Comparison of ENCODE assay signal across 11 cellular contexts in genomic region chr12:75848961-75849360, GRCh38.
"Had no signal": no experiment of that assay in that cellular context is flagged by ENCODE, and none has a peak within 500 bp of the region (broad histone marks: within the 10 kb centered on the region; RNA-seq: fewer than 3 reads in every experiment).

No MANE protein-coding gene starts in this region.

- H3K36me3 ChIP-seq: brain microvascular endothelial cell, lower lobe of right lung, pancreas, tibial artery had no signal

- H3K4me2 ChIP-seq: hepatocyte had no signal

- H2AFZ ChIP-seq: hepatocyte had no signal

- H3K9me3 ChIP-seq: lower lobe of right lung, pancreas had no signal

- ATAC-seq: lower lobe of right lung, natural killer cell, pancreas had no signal

- H3K4me3 Mint-ChIP-seq: activated naive CD4-positive, alpha-beta T cell treated with anti-CD3 and anti-CD28 coated beads, Interleukin-2, amount 50 U/mL, for 24 hours; natural killer cell had no signal

- H3K27me3 ChIP-seq: brain microvascular endothelial cell, hepatocyte, pancreas, tibial artery had no signal

- H3K79me2 ChIP-seq: hepatocyte had no signal

- DNase-seq: activated CD4-positive, alpha-beta T cell treated with anti-CD3 and anti-CD28 coated beads, Interleukin-2, amount 50 U/mL, for 1 hour; amniotic stem cell; brain microvascular endothelial cell; lower lobe of right lung; natural killer cell; pancreas; SHP77; stimulated activated CD4-positive, alpha-beta T cell treated with anti-CD3 and anti-CD28 coated beads, Interleukin-4, amount 100 ng/mL, for 4 hours; tibial artery had no signal

- H3K4me1 Mint-ChIP-seq: activated naive CD4-positive, alpha-beta T cell treated with anti-CD3 and anti-CD28 coated beads, Interleukin-2, amount 50 U/mL, for 24 hours; natural killer cell had no signal

- H3K27ac ChIP-seq: brain microvascular endothelial cell, hepatocyte, lower lobe of right lung, pancreas, tibial artery had no signal

- H3K4me3 ChIP-seq: hepatocyte, lower lobe of right lung, pancreas, tibial artery had no signal

- H3K27ac Mint-ChIP-seq: activated naive CD4-positive, alpha-beta T cell treated with anti-CD3 and anti-CD28 coated beads, Interleukin-2, amount 50 U/mL, for 24 hours; natural killer cell had no signal

- H3K36me3 Mint-ChIP-seq: activated naive CD4-positive, alpha-beta T cell treated with anti-CD3 and anti-CD28 coated beads, Interleukin-2, amount 50 U/mL, for 24 hours; natural killer cell had no signal

- H3K9me3 Mint-ChIP-seq: activated naive CD4-positive, alpha-beta T cell treated with anti-CD3 and anti-CD28 coated beads, Interleukin-2, amount 50 U/mL, for 24 hours had no signal
